Comparison of ENCODE assay signal across 12 cellular contexts in the genomic region with DNA sequence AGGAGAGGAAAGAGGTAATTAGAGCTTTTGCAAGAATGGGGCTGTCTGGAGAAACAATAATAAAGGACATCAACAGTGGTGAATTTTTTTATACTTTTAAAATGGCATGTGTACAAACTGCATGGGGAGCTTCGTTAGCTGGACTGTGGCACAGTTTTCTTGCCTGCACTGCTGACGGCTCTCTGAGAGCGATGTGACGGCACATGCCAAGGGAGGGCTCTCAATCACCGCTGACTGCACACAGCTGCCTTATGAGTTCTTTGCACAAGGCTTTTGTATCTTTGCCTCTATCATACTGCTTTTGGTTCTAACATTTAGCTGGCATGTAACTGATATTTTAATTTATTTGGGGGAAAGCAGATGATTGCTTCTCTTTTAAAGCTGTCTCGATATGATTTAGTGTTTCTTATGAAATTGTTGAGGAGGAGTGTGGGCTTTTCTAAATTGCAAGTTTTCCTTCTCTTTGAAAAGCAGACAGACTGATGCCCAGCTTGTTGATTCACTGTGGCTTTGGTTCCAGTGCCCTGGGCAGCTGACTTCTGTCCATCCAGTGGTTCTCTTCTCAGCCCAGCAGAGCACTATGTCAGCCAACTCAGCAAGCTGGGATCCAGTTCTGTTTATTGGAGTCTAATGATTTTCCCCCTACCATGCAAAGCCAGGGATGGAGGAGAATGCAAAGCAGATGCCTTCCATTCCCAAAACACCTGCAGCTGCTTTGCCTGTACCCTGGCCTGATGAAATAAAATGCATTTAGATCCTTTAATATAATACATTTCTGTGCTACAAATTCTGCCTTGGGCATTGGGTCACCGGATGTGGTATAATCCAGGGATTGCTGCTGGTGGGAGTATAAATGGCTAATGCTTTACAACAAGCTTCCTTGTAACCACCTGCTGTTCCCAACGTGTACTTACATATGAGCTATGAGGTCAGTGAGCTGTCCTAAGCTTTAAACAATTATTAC.
DNase-seq lines count a peak whose midpoint lies in the region; ATAC-seq and TF ChIP-seq lines count a peak whose summit lies in the region.
"Had no signal": no experiment of that assay in that cellular context is flagged by ENCODE, and none has a peak within 500 bp of the region (broad histone marks: within the 10 kb centered on the region; RNA-seq: fewer than 3 reads in every experiment).

No MANE protein-coding gene starts in this region.

- H3K27ac ChIP-seq in left ventricle myocardium inferior (replicated peaks) (no peak overlapping the region), VCaP (peak overlapping the region; percentile 85; the same call in 1 of the 2 replicates), upper lobe of right lung (no peak overlapping the region)
- no peak overlapping the region for H3K27ac ChIP-seq in CD4-positive, alpha-beta T cell (ENCODE audit: low read depth, low read length)
- H3K27ac ChIP-seq: lower lobe of right lung, psoas muscle had no signal

- H3K9me3 Mint-ChIP-seq in CD4-positive, alpha-beta T cell, result no peaks in the 10 kb centered on the region
- no peaks in the 10 kb centered on the region for H3K9me3 Mint-ChIP-seq in natural killer cell

- peaks cover 14% of the 10 kb centered on the region for H3K4me1 Mint-ChIP-seq in CD4-positive, alpha-beta T cell (ENCODE audit: low read depth)
- H3K4me1 Mint-ChIP-seq in natural killer cell, result peaks cover 56 to 73% of the 10 kb centered on the region in 2 donors

- H3K4me3 ChIP-seq in left ventricle myocardium inferior (no peak overlapping the region), upper lobe of right lung (no peak overlapping the region), BE2C (ENCODE audit: low read depth, low read length) (no peak overlapping the region)
- H3K4me3 ChIP-seq: lower lobe of right lung, psoas muscle had no signal

- CTCF ChIA-PET in CD4-positive, alpha-beta T cell (lab: Charles Lee), result no interaction called here

- H3K27me3 Mint-ChIP-seq in CD4-positive, alpha-beta T cell, result no peaks in the 10 kb centered on the region
- H3K27me3 Mint-ChIP-seq in natural killer cell (ENCODE audit: low read depth in 2 of 2), result no peaks in the 10 kb centered on the region

- H3K4me3 Mint-ChIP-seq in CD4-positive, alpha-beta T cell, result no peak overlapping the region
- H3K4me3 Mint-ChIP-seq in natural killer cell, result no peak overlapping the region

- intact Hi-C loops in left ventricle myocardium superior (cut with micrococcal nuclease) (no loop called here), left ventricle myocardium inferior (cut with micrococcal nuclease) (no loop called here), upper lobe of right lung (cut with DNase I) (no loop called here), natural killer cell (cut with micrococcal nuclease) (no loop called here)
- intact Hi-C loops in CD4-positive, alpha-beta T cell (cut with DNase I, micrococcal nuclease), result no loop called here

- no peaks in the 10 kb centered on the region for H3K9me3 ChIP-seq in left ventricle myocardium inferior (replicated peaks)
- no peaks in the 10 kb centered on the region for H3K9me3 ChIP-seq in upper lobe of right lung
- no peaks in the 10 kb centered on the region for H3K9me3 ChIP-seq in BE2C
- H3K9me3 ChIP-seq in CD4-positive, alpha-beta T cell (ENCODE audit: control insufficient read depth, low read length), result no peaks in the 10 kb centered on the region
- H3K9me3 ChIP-seq: lower lobe of right lung, psoas muscle had no signal

- H3K36me3 Mint-ChIP-seq in CD4-positive, alpha-beta T cell (ENCODE audit: low read depth), result peaks cover 43% of the 10 kb centered on the region
- H3K36me3 Mint-ChIP-seq in natural killer cell, result no peaks in the 10 kb centered on the region

- no peak for DNase-seq in left ventricle myocardium superior
- no peak for DNase-seq in left ventricle myocardium inferior
- DNase-seq in left kidney (ENCODE audit: low read depth, low spot score), result peak; percentile 70
- peak; percentile 49 for DNase-seq in upper lobe of right lung
- DNase-seq in BE2C, result no peak
- no peak for DNase-seq in CD4-positive, alpha-beta T cell
- no peak for DNase-seq in natural killer cell
- DNase-seq: activated CD4-positive, alpha-beta T cell treated with anti-CD3 and anti-CD28 coated beads for 1 hour; lower lobe of right lung; psoas muscle; stimulated activated naive CD4-positive, alpha-beta T cell treated with Interleukin-2 at 50 U/mL for 16 hours had no signal

- H3K27me3 ChIP-seq in left ventricle myocardium inferior (ENCODE audit: low read depth), result no peaks in the 10 kb centered on the region
- no peaks in the 10 kb centered on the region for H3K27me3 ChIP-seq in upper lobe of right lung
- no peaks in the 10 kb centered on the region for H3K27me3 ChIP-seq in BE2C
- no peaks in the 10 kb centered on the region for H3K27me3 ChIP-seq in CD4-positive, alpha-beta T cell (ENCODE audit: control insufficient read depth, insufficient read depth, low read length)

- H3K4me1 ChIP-seq in left ventricle myocardium inferior (peaks cover 34% of the 10 kb centered on the region), upper lobe of right lung (peaks cover 2% of the 10 kb centered on the region), BE2C (no peaks in the 10 kb centered on the region)
- H3K4me1 ChIP-seq: psoas muscle had no signal

- H3K27ac Mint-ChIP-seq in CD4-positive, alpha-beta T cell, result no peak overlapping the region
- H3K27ac Mint-ChIP-seq in natural killer cell, result no peak overlapping the region

- POLR2A ChIA-PET in CD4-positive, alpha-beta T cell (lab: Charles Lee), result interaction anchor here (1.2 kb wide), 1 partner anchor 324 kb away, joined by 3 read pairs; a partner anchor contains a TSS

- H3K36me3 ChIP-seq in left ventricle myocardium inferior (peaks cover 3% of the 10 kb centered on the region), upper lobe of right lung (no peaks in the 10 kb centered on the region), BE2C (no peaks in the 10 kb centered on the region)

- peak; percentile 54 for ATAC-seq in left ventricle myocardium superior
- peak; percentile 29 for ATAC-seq in upper lobe of right lung
- no peak for ATAC-seq in CD4-positive, alpha-beta T cell (ENCODE audit: poor library complexity)
- no peak for ATAC-seq in natural killer cell
- ATAC-seq: lower lobe of right lung had no signal

- no peak for TF ChIP-seq CTCF in left ventricle myocardium inferior (IDR thresholded peaks at IDR 0.05; ENCODE audit: borderline replicate concordance)
- no peak for TF ChIP-seq CTCF in VCaP (conservative IDR thresholded peaks at IDR 0.05)
- no peak for TF ChIP-seq CTCF in upper lobe of right lung (IDR thresholded peaks at IDR 0.05)
- no peak for TF ChIP-seq CTCF in BE2C (IDR thresholded peaks at IDR 0.05; ENCODE audit: low read depth, low read length)
- no peak for TF ChIP-seq CTCF in CD4-positive, alpha-beta T cell (IDR thresholded peaks at IDR 0.05)
- no peak for TF ChIP-seq CTCF in natural killer cell (IDR thresholded peaks at IDR 0.05)

Comparison
In these comparisons a context has a peak if more than half of its experiments do, and no peak if none do; other contexts are left out.
1. ATAC-seq: peak in left ventricle myocardium superior (single experiment) and upper lobe of right lung (single experiment); none in CD4-positive, alpha-beta T cell (single experiment) and natural killer cell (0 of 3).
2. DNase-seq: peak in left kidney (single experiment) and upper lobe of right lung (single experiment); none in left ventricle myocardium superior (single experiment), left ventricle myocardium inferior (single experiment), BE2C (single experiment), CD4-positive, alpha-beta T cell (0 of 10) and natural killer cell (single experiment).